8 cellular contexts compared by ENCODE assay signal in genomic region chr18:35343488-35343935, GRCh38. TPM values are rescaled to one million over a fixed set of nuclear protein-coding genes. Genes with fewer than 3 reads are reported as not detected.
A peak's percentile ranks its signal among the peaks of the same experiment; 100 is the strongest.
DNase-seq lines count a peak whose midpoint lies in the region; ATAC-seq and TF ChIP-seq lines count a peak whose summit lies in the region.

No MANE protein-coding gene starts in this region.

- H3K4me1 Mint-ChIP-seq in natural killer cell treated with Interleukin-12 subunit alpha and Interleukin-12 subunit beta and Interleukin-15 and Interleukin-18, amount 100 ng/mL, for 72 hours (ENCODE audit: low read depth in 2 of 2) = peaks cover 28 to 37% of the 10 kb centered on the region in 2 donors

- ATAC-seq in natural killer cell treated with Interleukin-12 subunit alpha and Interleukin-12 subunit beta and Interleukin-15 and Interleukin-18, amount 100 ng/mL, for 72 hours = no peak
- no peak for ATAC-seq in HG03520 (IDR thresholded peaks at IDR 0.05; ENCODE audit: unreplicated experiment)

- H3K36me3 Mint-ChIP-seq in natural killer cell treated with Interleukin-12 subunit alpha and Interleukin-12 subunit beta and Interleukin-15 and Interleukin-18, amount 100 ng/mL, for 72 hours = peaks cover 20% of the 10 kb centered on the region

- peaks cover 42% of the 10 kb centered on the region for H3K36me3 ChIP-seq in BLaER1
- H3K36me3 ChIP-seq in colonic mucosa = peaks cover 6% of the 10 kb centered on the region

- H3K27me3 ChIP-seq in BLaER1 (no peaks in the 10 kb centered on the region), colonic mucosa (no peaks in the 10 kb centered on the region)

- H3K27ac ChIP-seq in BLaER1 (peak overlapping the region; percentile 100), colonic mucosa (peak overlapping the region; percentile 97)

- peak overlapping the region; percentile 100 for H3K4me3 Mint-ChIP-seq in natural killer cell treated with Interleukin-12 subunit alpha and Interleukin-12 subunit beta and Interleukin-15 and Interleukin-18, amount 100 ng/mL, for 72 hours

- peak overlapping the region; percentile 93 for H3K4me2 ChIP-seq in BLaER1

- intact Hi-C loops in colonic mucosa (cut with DNase I) = loop anchor here (5.0 kb wide), 1 partner anchor 101 kb away; the partner anchor contains the start of gene ZNF397

- peaks cover 0 to 2% of the 10 kb centered on the region in 2 donors for H3K27me3 Mint-ChIP-seq in natural killer cell treated with Interleukin-12 subunit alpha and Interleukin-12 subunit beta and Interleukin-15 and Interleukin-18, amount 100 ng/mL, for 72 hours

- TF ChIP-seq CTCF in LNCaP clone FGC (IDR thresholded peaks at IDR 0.05; ENCODE audit: control insufficient read depth, extremely low read depth, insufficient read depth) = no peak
- TF ChIP-seq CTCF in colonic mucosa (IDR thresholded peaks at IDR 0.05) = no peak

- no peaks in the 10 kb centered on the region for H3K9me3 Mint-ChIP-seq in natural killer cell treated with Interleukin-12 subunit alpha and Interleukin-12 subunit beta and Interleukin-15 and Interleukin-18, amount 100 ng/mL, for 72 hours

- H3K9ac ChIP-seq in BLaER1 = peak overlapping the region; percentile 99
- H3K9ac ChIP-seq in colonic mucosa (ENCODE audit: low read depth in 2 of 2, low read length in 2 of 2) = peak overlapping the region; percentile 77 to 83

- H3K27ac Mint-ChIP-seq in natural killer cell treated with Interleukin-12 subunit alpha and Interleukin-12 subunit beta and Interleukin-15 and Interleukin-18, amount 100 ng/mL, for 72 hours = peak overlapping the region; percentile 95 to 96

- H3K9me3 ChIP-seq in BLaER1 (no peaks in the 10 kb centered on the region), colonic mucosa (no peaks in the 10 kb centered on the region)

- H3K4me1 ChIP-seq in BLaER1 (peaks cover 40% of the 10 kb centered on the region), colonic mucosa (no peaks in the 10 kb centered on the region)

- no peak for DNase-seq in LNCaP clone FGC (ENCODE audit: low read depth)
- no peak for DNase-seq in colonic mucosa
- no peak for DNase-seq in natural killer cell treated with Interleukin-12 subunit alpha and Interleukin-12 subunit beta and Interleukin-15 and Interleukin-18, amount 100 ng/mL, for 72 hours (ENCODE audit: low spot score)
- DNase-seq in D341Med (ENCODE audit: low spot score) = no peak
- no peak for DNase-seq in NCI-H510A (lab: John Stamatoyannopoulos, UW)
- DNase-seq in COLO829 (ENCODE audit: low spot score) = no peak

- H3K4me3 ChIP-seq in BLaER1 (peak overlapping the region; percentile 96), LNCaP clone FGC (ENCODE audit: low read depth, low read length) (peak overlapping the region; percentile 92), colonic mucosa (peak overlapping the region; percentile 92)

- peaks cover 56% of the 10 kb centered on the region for H4K20me1 ChIP-seq in BLaER1

RNA-seq across cellular contexts. Expression of gene ZNF24, which starts 0.7 kb away (rescaled TPM):
- 10 to 100 TPM; 49.1 to 55.5 TPM for total RNA-seq in colonic mucosa
- 10 to 100 TPM; 32.9 to 63.1 TPM for total RNA-seq in natural killer cell treated with Interleukin-12 subunit alpha and Interleukin-12 subunit beta and Interleukin-15 and Interleukin-18, amount 100 ng/mL, for 72 hours

RNA-seq across cellular contexts. Expression of gene ZNF396, which starts 33.6 kb away (rescaled TPM):
- 1 to 10 TPM; 3.2 to 3.6 TPM for total RNA-seq in colonic mucosa
- total RNA-seq in natural killer cell treated with Interleukin-12 subunit alpha and Interleukin-12 subunit beta and Interleukin-15 and Interleukin-18, amount 100 ng/mL, for 72 hours = 1 to 10 TPM in 1 of 2 donors, under 1 TPM in 1; 0.52 to 1.3 TPM

RNA-seq across cellular contexts. Expression of gene ZSCAN30, which starts 53.5 kb away (rescaled TPM):
- 1 to 10 TPM; 7.8 to 9.4 TPM for total RNA-seq in colonic mucosa
- 10 to 100 TPM; 22.2 to 25.6 TPM for total RNA-seq in natural killer cell treated with Interleukin-12 subunit alpha and Interleukin-12 subunit beta and Interleukin-15 and Interleukin-18, amount 100 ng/mL, for 72 hours
